2 cellular contexts compared by ENCODE assay signal in the genomic region with DNA sequence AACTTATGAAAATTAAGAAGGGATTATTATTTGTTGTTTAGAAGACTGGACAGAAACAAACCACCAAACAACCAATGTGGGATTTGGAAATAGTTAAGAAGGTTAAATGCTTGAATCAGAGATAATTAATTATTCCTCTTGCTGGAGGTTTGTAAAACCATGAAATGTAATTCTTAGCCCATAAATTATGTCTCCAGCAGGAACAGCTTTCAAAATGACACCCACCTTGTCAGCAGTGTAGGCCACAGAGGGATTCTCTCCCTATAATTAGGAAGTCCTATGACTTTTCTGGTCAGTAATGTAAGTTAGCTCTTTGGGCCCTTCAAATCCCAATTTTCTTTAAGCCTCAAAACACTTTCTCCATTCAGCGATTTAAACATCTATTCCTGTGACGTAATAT.
TF ChIP-seq lines count a peak whose summit lies in the region.

No MANE protein-coding gene starts in this region.

TF ChIP-seq in HEK293T, 16 proteins besides CTCF, POLR2A, EP300 and RAD21:
- TF ChIP-seq BHLHE40 (IDR thresholded peaks at IDR 0.05; ENCODE audit: borderline replicate concordance) (no peak), HDGF (IDR thresholded peaks at IDR 0.05; ENCODE audit: borderline replicate concordance) (no peak), SP1 (IDR thresholded peaks at IDR 0.05) (no peak), PKNOX1 (IDR thresholded peaks at IDR 0.05) (peak; percentile 67), NFRKB (IDR thresholded peaks at IDR 0.05) (no peak)

TF ChIP-seq in HepG2, 621 proteins besides CTCF, POLR2A, EP300 and RAD21:
- TF ChIP-seq MEIS2 (CRISPR knock-in tag; IDR thresholded peaks at IDR 0.05) (no peak), CEBPB (IDR thresholded peaks at IDR 0.05; ENCODE audit: borderline replicate concordance, low read depth, low read length) (no peak), SOX6 (IDR thresholded peaks at IDR 0.05) (no peak), SOX6 (CRISPR knock-in tag; IDR thresholded peaks at IDR 0.05) (no peak), HDAC6 (IDR thresholded peaks at IDR 0.05; ENCODE audit: low read depth, low read length) (no peak), IKZF4 (CRISPR knock-in tag; IDR thresholded peaks at IDR 0.05; ENCODE audit: borderline replicate concordance, low read depth, not compliant biosample characterization) (no peak), KAT8 (CRISPR knock-in tag; IDR thresholded peaks at IDR 0.05) (no peak), PAX8 (CRISPR knock-in tag; IDR thresholded peaks at IDR 0.05; ENCODE audit: borderline replicate concordance) (no peak), ZNF333 (CRISPR knock-in tag; IDR thresholded peaks at IDR 0.05; ENCODE audit: borderline replicate concordance) (no peak), ZNF414 (CRISPR knock-in tag; IDR thresholded peaks at IDR 0.05) (no peak), HNRNPK (IDR thresholded peaks at IDR 0.05; ENCODE audit: low read depth, low read length, poor library complexity, severe bottlenecking) (no peak), PAXIP1 (CRISPR knock-in tag; conservative IDR thresholded peaks at IDR 0.05) (no peak), HNRNPL (IDR thresholded peaks at IDR 0.05; ENCODE audit: low read depth, low read length) (no peak)
- TF ChIP-seq, protein P1, sequence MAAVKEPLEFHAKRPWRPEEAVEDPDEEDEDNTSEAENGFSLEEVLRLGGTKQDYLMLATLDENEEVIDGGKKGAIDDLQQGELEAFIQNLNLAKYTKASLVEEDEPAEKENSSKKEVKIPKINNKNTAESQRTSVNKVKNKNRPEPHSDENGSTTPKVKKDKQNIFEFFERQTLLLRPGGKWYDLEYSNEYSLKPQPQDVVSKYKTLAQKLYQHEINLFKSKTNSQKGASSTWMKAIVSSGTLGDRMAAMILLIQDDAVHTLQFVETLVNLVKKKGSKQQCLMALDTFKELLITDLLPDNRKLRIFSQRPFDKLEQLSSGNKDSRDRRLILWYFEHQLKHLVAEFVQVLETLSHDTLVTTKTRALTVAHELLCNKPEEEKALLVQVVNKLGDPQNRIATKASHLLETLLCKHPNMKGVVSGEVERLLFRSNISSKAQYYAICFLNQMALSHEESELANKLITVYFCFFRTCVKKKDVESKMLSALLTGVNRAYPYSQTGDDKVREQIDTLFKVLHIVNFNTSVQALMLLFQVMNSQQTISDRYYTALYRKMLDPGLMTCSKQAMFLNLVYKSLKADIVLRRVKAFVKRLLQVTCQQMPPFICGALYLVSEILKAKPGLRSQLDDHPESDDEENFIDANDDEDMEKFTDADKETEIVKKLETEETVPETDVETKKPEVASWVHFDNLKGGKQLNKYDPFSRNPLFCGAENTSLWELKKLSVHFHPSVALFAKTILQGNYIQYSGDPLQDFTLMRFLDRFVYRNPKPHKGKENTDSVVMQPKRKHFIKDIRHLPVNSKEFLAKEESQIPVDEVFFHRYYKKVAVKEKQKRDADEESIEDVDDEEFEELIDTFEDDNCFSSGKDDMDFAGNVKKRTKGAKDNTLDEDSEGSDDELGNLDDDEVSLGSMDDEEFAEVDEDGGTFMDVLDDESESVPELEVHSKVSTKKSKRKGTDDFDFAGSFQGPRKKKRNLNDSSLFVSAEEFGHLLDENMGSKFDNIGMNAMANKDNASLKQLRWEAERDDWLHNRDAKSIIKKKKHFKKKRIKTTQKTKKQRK (IDR thresholded peaks at IDR 0.05; ENCODE audit: low read length) = no peak
TF ChIP-seq in HepG2: peak in this region for 0.
